ENCODE assay signal across 26 cellular contexts in the genomic region with DNA sequence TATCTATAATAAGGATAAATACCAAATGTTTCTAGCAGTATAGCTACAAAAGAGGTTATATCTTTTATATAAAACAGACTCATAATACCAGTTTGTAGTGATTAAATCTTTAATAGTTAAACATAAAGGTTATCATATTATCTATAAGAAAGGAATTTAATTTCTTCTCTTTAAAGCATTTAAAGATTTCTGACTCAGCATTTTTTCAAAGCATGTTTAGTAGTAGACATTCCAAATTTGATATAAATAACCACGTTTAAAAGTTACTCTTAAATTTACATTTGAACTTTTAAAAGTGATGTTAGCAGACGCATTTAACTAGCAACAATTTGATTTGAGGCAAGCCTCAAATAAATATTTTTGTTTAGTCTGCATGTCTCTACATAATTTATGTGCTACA.
"Had no signal": no experiment of that assay in that cellular context is flagged by ENCODE, and none has a peak within 500 bp of the region (broad histone marks: within the 10 kb centered on the region; RNA-seq: fewer than 3 reads in every experiment).

No MANE protein-coding gene starts in this region.

- H3K27ac ChIP-seq: colonic mucosa, esophagus muscularis mucosa, foreskin keratinocyte, heart right ventricle, lower lobe of right lung, prostate gland, right atrium auricular region, skin epidermis, thoracic aorta, transverse colon, upper lobe of right lung, uterus had no signal

- H3K9me3 ChIP-seq: colonic mucosa, esophagus muscularis mucosa, lower lobe of right lung, prostate gland, right atrium auricular region, thoracic aorta, transverse colon, uterus had no signal

- H3K4me1 Mint-ChIP-seq: naive thymus-derived CD8-positive, alpha-beta T cell; nephron progenitor cell; stimulated activated naive B cell treated with anti-CD40 and anti-IgM and Interleukin-4, amounts not matched to agents 10 μg/mL and 1 μg/mL and 100 μg/mL, for 72 hours had no signal

- FAIRE-seq: endothelial cell of umbilical vein had no signal

- H3K36me3 ChIP-seq: colonic mucosa, esophagus muscularis mucosa, heart right ventricle, lower lobe of right lung, prostate gland, right atrium auricular region, thoracic aorta, transverse colon, upper lobe of right lung, uterus had no signal

- H3K27ac Mint-ChIP-seq: naive thymus-derived CD8-positive, alpha-beta T cell; nephron progenitor cell; stimulated activated naive B cell treated with anti-CD40 and anti-IgM and Interleukin-4, amounts not matched to agents 10 μg/mL and 1 μg/mL and 100 μg/mL, for 72 hours; stimulated activated naive CD8-positive, alpha-beta T cell treated with anti-CD3 and anti-CD28 coated beads, Interleukin-15, Interleukin-2, amounts not matched to agents 100 ng/mL and 50 ng/mL, for 24 hours had no signal

- H3K9me3 Mint-ChIP-seq: nephron progenitor cell had no signal

- H3K27me3 ChIP-seq: colonic mucosa, esophagus muscularis mucosa, foreskin keratinocyte, heart right ventricle, right atrium auricular region, transverse colon, upper lobe of right lung, uterus had no signal

- H3K27me3 Mint-ChIP-seq: naive thymus-derived CD8-positive, alpha-beta T cell; stimulated activated naive B cell treated with anti-CD40 and anti-IgM and Interleukin-4, amounts not matched to agents 10 μg/mL and 1 μg/mL and 100 μg/mL, for 72 hours; stimulated activated naive CD8-positive, alpha-beta T cell treated with anti-CD3 and anti-CD28 coated beads, Interleukin-15, Interleukin-2, amounts not matched to agents 100 ng/mL and 50 ng/mL, for 24 hours had no signal

- H3K4me1 ChIP-seq: colonic mucosa, esophagus muscularis mucosa, foreskin keratinocyte, heart right ventricle, lower lobe of right lung, prostate gland, right atrium auricular region, transverse colon, upper lobe of right lung, uterus had no signal

- H3K36me3 Mint-ChIP-seq: naive thymus-derived CD8-positive, alpha-beta T cell; stimulated activated naive B cell treated with anti-CD40 and anti-IgM and Interleukin-4, amounts not matched to agents 10 μg/mL and 1 μg/mL and 100 μg/mL, for 72 hours had no signal

- H3K4me3 Mint-ChIP-seq: naive thymus-derived CD8-positive, alpha-beta T cell; nephron progenitor cell; stimulated activated naive B cell treated with anti-CD40 and anti-IgM and Interleukin-4, amounts not matched to agents 10 μg/mL and 1 μg/mL and 100 μg/mL, for 72 hours; stimulated activated naive CD8-positive, alpha-beta T cell treated with anti-CD3 and anti-CD28 coated beads, Interleukin-15, Interleukin-2, amounts not matched to agents 100 ng/mL and 50 ng/mL, for 24 hours had no signal

- DNase-seq: colonic mucosa; dermis blood vessel endothelial cell; effector memory CD4-positive, alpha-beta T cell; foreskin keratinocyte; glutamatergic neuron; heart right ventricle; hippocampal formation; islet precursor cell; left ventricle myocardium superior; lower lobe of right lung; naive thymus-derived CD8-positive, alpha-beta T cell; nephron progenitor cell; nucleus accumbens; stimulated activated CD4-positive, alpha-beta T cell treated with anti-CD3 and anti-CD28 coated beads, Interleukin-15, amount 100 ng/mL, for 24 hours; stimulated activated CD4-positive, alpha-beta T cell treated with anti-CD3 and anti-CD28 coated beads, Interleukin-2, amount 100 ng/mL, for 48 hours; stimulated activated naive B cell treated with anti-CD40 and anti-IgM and Interleukin-4, amounts not matched to agents 10 μg/mL and 1 μg/mL and 100 μg/mL, for 72 hours; transverse colon; upper lobe of right lung; uterus had no signal

- ATAC-seq: foreskin keratinocyte; heart right ventricle; left ventricle myocardium superior; lower lobe of right lung; naive thymus-derived CD8-positive, alpha-beta T cell; stimulated activated naive B cell treated with anti-CD40 and anti-IgM and Interleukin-4, amounts not matched to agents 10 μg/mL and 1 μg/mL and 100 μg/mL, for 72 hours; upper lobe of right lung had no signal

- H3K4me3 ChIP-seq: colonic mucosa, esophagus muscularis mucosa, heart right ventricle, lower lobe of right lung, prostate gland, right atrium auricular region, skin epidermis, thoracic aorta, transverse colon, upper lobe of right lung, uterus had no signal
